In genomic region chr19:7051421-7051820, GRCh38 we compare ENCODE assay signal across 3 cellular contexts. TPM values are rescaled to one million over a fixed set of nuclear protein-coding genes. Genes with fewer than 3 reads are reported as not detected.
"Had no signal": no experiment of that assay in that cellular context is flagged by ENCODE, and none has a peak within 500 bp of the region (broad histone marks: within the 10 kb centered on the region; RNA-seq: fewer than 3 reads in every experiment).

No MANE protein-coding gene starts in this region.

RNA-seq across cellular contexts. Expression of gene MBD3L2, which starts 2.3 kb away (rescaled TPM):
- total RNA-seq: LHCN-M2, M059J, MCF 10A had no signal

RNA-seq across cellular contexts. Expression of gene MBD3L3, which starts 7.1 kb away (rescaled TPM):
- total RNA-seq: LHCN-M2, M059J, MCF 10A had no signal

RNA-seq across cellular contexts. Expression of gene MBD3L4, which starts 11.4 kb away (rescaled TPM):
- total RNA-seq: LHCN-M2, M059J, MCF 10A had no signal

RNA-seq across cellular contexts. Expression of gene MBD3L5, which starts 21.0 kb away (rescaled TPM):
- total RNA-seq: LHCN-M2, M059J, MCF 10A had no signal
